17 cellular contexts compared by ENCODE assay signal in genomic region chr18:41972067-41973000, GRCh38. TPM values are rescaled to one million over a fixed set of nuclear protein-coding genes. Genes with fewer than 3 reads are reported as not detected.
DNase-seq lines count a peak whose midpoint lies in the region; ATAC-seq, FAIRE-seq and TF ChIP-seq lines count a peak whose summit lies in the region.
"Had no signal": no experiment of that assay in that cellular context is flagged by ENCODE, and none has a peak within 500 bp of the region (broad histone marks: within the 10 kb centered on the region; RNA-seq: fewer than 3 reads in every experiment).

No MANE protein-coding gene starts in this region.

- no peaks in the 10 kb centered on the region for H3K4me1 ChIP-seq in astrocyte (ENCODE audit: insufficient read depth, low read length)
- H3K4me1 ChIP-seq in left lung: peaks cover 0 to 4% of the 10 kb centered on the region in 2 donors
- peaks cover 2 to 14% of the 10 kb centered on the region in 2 donors for H3K4me1 ChIP-seq in gastrocnemius medialis
- peaks cover 0 to 30% (median 14%) of the 10 kb centered on the region in 4 donors for H3K4me1 ChIP-seq in stomach
- H3K4me1 ChIP-seq: colonic mucosa, parathyroid adenoma, SJCRH30 had no signal

- TF ChIP-seq CTCF in astrocyte (IDR thresholded peaks at IDR 0.05; ENCODE audit: insufficient read depth, low read depth, low read length): no peak
- TF ChIP-seq CTCF in natural killer cell (IDR thresholded peaks at IDR 0.05): no peak
- no peak for TF ChIP-seq CTCF in left lung (IDR thresholded peaks at IDR 0.05)
- no peak for TF ChIP-seq CTCF in gastrocnemius medialis (IDR thresholded peaks at IDR 0.05 in 4 of 5, conservative IDR thresholded peaks at IDR 0.05 in 1 of 5)
- TF ChIP-seq CTCF in stomach (IDR thresholded peaks at IDR 0.05): no peak

- H3K36me3 Mint-ChIP-seq in astrocyte (ENCODE audit: low read depth, unreplicated experiment) (peaks cover 4% of the 10 kb centered on the region), natural killer cell (no peaks in the 10 kb centered on the region)

- H3K27me3 ChIP-seq in astrocyte (ENCODE audit: insufficient read depth, low read length) (no peaks in the 10 kb centered on the region), left lung (no peaks in the 10 kb centered on the region), gastrocnemius medialis (no peaks in the 10 kb centered on the region), stomach (no peaks in the 10 kb centered on the region)
- H3K27me3 ChIP-seq: colonic mucosa, SJCRH30 had no signal

- intact Hi-C loops in natural killer cell (cut with micrococcal nuclease) (no loop called here), left lung (cut with DNase I) (no loop called here), gastrocnemius medialis (cut with DNase I; ENCODE audit: low total_unique reads) (no loop called here), stomach (cut with DNase I; ENCODE audit: low total_unique reads) (no loop called here)

- DNase-seq in astrocyte (ENCODE audit: low read depth) (peak; percentile 72), natural killer cell (no peak), left lung (no peak), gastrocnemius medialis (no peak), stomach (no peak)
- DNase-seq in activated T-cell treated with anti-CD3 and anti-CD28 coated beads, Interleukin-2, amount 50 U/mL, for 1 hour: no peak
- DNase-seq: activated CD8-positive, alpha-beta memory T cell treated with anti-CD3 and anti-CD28 coated beads, Interleukin-2, amount 50 U/mL, for 4 hours; activated naive CD8-positive, alpha-beta T cell treated with anti-CD3 and anti-CD28 coated beads, Interleukin-2, amount 10 ng/mL, durations not matched to agents 7 days and 5 days; colonic mucosa; NCI-H187 treated with DMSO at 0.1 percent for 48 hours; trophoblast cell had no signal

- peak; percentile 31 for ATAC-seq in GM18909 (IDR thresholded peaks at IDR 0.05; ENCODE audit: poor library complexity, unreplicated experiment)
- ATAC-seq in HG03354 (IDR thresholded peaks at IDR 0.05; ENCODE audit: poor library complexity, severe bottlenecking, unreplicated experiment): peak; percentile 37
- peak in 1 of 3 donors; percentile 43 for ATAC-seq in natural killer cell
- no peak for ATAC-seq in left lung
- no peak for ATAC-seq in gastrocnemius medialis
- ATAC-seq: WTC11 had no signal

- TF ChIP-seq POLR2A in gastrocnemius medialis (IDR thresholded peaks at IDR 0.05) (no peak), stomach (IDR thresholded peaks at IDR 0.05) (no peak)

- no peak overlapping the region for H3K27ac ChIP-seq in astrocyte (ENCODE audit: low read depth, low read length)
- no peak overlapping the region for H3K27ac ChIP-seq in left lung
- H3K27ac ChIP-seq in gastrocnemius medialis: no peak overlapping the region
- H3K27ac ChIP-seq in stomach: no peak overlapping the region
- H3K27ac ChIP-seq: colonic mucosa, parathyroid adenoma, SJCRH30 had no signal

- H3K9me3 Mint-ChIP-seq in astrocyte (ENCODE audit: unreplicated experiment) (no peaks in the 10 kb centered on the region), natural killer cell (no peaks in the 10 kb centered on the region)
- H3K9me3 Mint-ChIP-seq: activated naive CD8-positive, alpha-beta T cell treated with anti-CD3 and anti-CD28 coated beads, Interleukin-2, amount 10 ng/mL, durations not matched to agents 7 days and 5 days; memory B cell; WTC11 had no signal

- no peak overlapping the region for H3K9ac ChIP-seq in astrocyte (ENCODE audit: low read length)
- H3K9ac ChIP-seq: parathyroid adenoma had no signal

- no peaks in the 10 kb centered on the region for H3K27me3 Mint-ChIP-seq in astrocyte (ENCODE audit: low read depth, unreplicated experiment)
- H3K27me3 Mint-ChIP-seq in natural killer cell (ENCODE audit: low read depth in 2 of 2): no peaks in the 10 kb centered on the region
- H3K27me3 Mint-ChIP-seq: activated naive CD8-positive, alpha-beta T cell treated with anti-CD3 and anti-CD28 coated beads, Interleukin-2, amount 10 ng/mL, durations not matched to agents 7 days and 5 days; memory B cell had no signal

- no peak overlapping the region for H3K4me3 ChIP-seq in astrocyte (ENCODE audit: insufficient read depth, low read depth, low read length)
- H3K4me3 ChIP-seq in left lung: no peak overlapping the region
- no peak overlapping the region for H3K4me3 ChIP-seq in gastrocnemius medialis
- H3K4me3 ChIP-seq in stomach: no peak overlapping the region
- H3K4me3 ChIP-seq: colonic mucosa, SJCRH30 had no signal

- H3K4me1 Mint-ChIP-seq in astrocyte (ENCODE audit: low read depth, unreplicated experiment): peaks cover 29% of the 10 kb centered on the region
- peaks cover 35 to 47% of the 10 kb centered on the region in 2 donors for H3K4me1 Mint-ChIP-seq in natural killer cell
- H3K4me1 Mint-ChIP-seq: WTC11 had no signal

- H3K79me2 ChIP-seq in astrocyte (ENCODE audit: insufficient read depth, low read length): peaks cover 65% of the 10 kb centered on the region

- 64 to 85% (median 79%) methylated on average over 4 of the region's 4 CpGs for WGBS in stomach, 5 donors

- no peak overlapping the region for H2AFZ ChIP-seq in astrocyte (ENCODE audit: low read depth, low read length)
- H2AFZ ChIP-seq: parathyroid adenoma had no signal

- H3K4me2 ChIP-seq in astrocyte (ENCODE audit: low read length): no peak overlapping the region

- peaks cover 21% of the 10 kb centered on the region for H4K20me1 ChIP-seq in astrocyte (ENCODE audit: insufficient read depth, low read length)

- peaks cover 21% of the 10 kb centered on the region for H3K36me3 ChIP-seq in astrocyte (ENCODE audit: insufficient read depth, low read length)
- H3K36me3 ChIP-seq in left lung: peaks cover 0 to 40% of the 10 kb centered on the region in 2 donors
- peaks cover 0 to 6% of the 10 kb centered on the region in 2 donors for H3K36me3 ChIP-seq in gastrocnemius medialis
- peaks cover 0 to 61% (median 46%) of the 10 kb centered on the region in 4 donors for H3K36me3 ChIP-seq in stomach
- H3K36me3 ChIP-seq: colonic mucosa had no signal

- in situ Hi-C loops in gastrocnemius medialis (cut with MboI; ENCODE audit: low sequenced_read_pairs in 4 of 4): no loop called here

- FAIRE-seq in astrocyte (lab: Jason Lieb, UNC): no peak

- H3K9me3 ChIP-seq in astrocyte (ENCODE audit: insufficient read depth, low read depth, low read length): no peaks in the 10 kb centered on the region
- H3K9me3 ChIP-seq in left lung: no peaks in the 10 kb centered on the region
- no peaks in the 10 kb centered on the region for H3K9me3 ChIP-seq in gastrocnemius medialis
- H3K9me3 ChIP-seq in stomach: no peaks in the 10 kb centered on the region
- H3K9me3 ChIP-seq: colonic mucosa, SJCRH30 had no signal

- no peak overlapping the region for H3K27ac Mint-ChIP-seq in astrocyte (ENCODE audit: unreplicated experiment)
- H3K27ac Mint-ChIP-seq in natural killer cell: peak overlapping the region; percentile 50 to 54
- H3K27ac Mint-ChIP-seq: activated naive CD8-positive, alpha-beta T cell treated with anti-CD3 and anti-CD28 coated beads, Interleukin-2, amount 10 ng/mL, durations not matched to agents 7 days and 5 days; memory B cell; WTC11 had no signal

- peak overlapping the region; percentile 6 for H3K4me3 Mint-ChIP-seq in astrocyte (ENCODE audit: unreplicated experiment)
- H3K4me3 Mint-ChIP-seq in natural killer cell: peak overlapping the region; percentile 28
- H3K4me3 Mint-ChIP-seq: activated naive CD8-positive, alpha-beta T cell treated with anti-CD3 and anti-CD28 coated beads, Interleukin-2, amount 10 ng/mL, durations not matched to agents 7 days and 5 days; memory B cell; WTC11 had no signal

- TF ChIP-seq EP300 in stomach (IDR thresholded peaks at IDR 0.05): no peak

RNA-seq across cellular contexts. Expression of gene PIK3C3, which starts 17.3 kb away (rescaled TPM):
- 104 and 106 TPM in 2 replicates for total RNA-seq in astrocyte
- total RNA-seq in natural killer cell: 10 to 100 TPM; 49.6 to 85.4 (median 67.3) TPM
- total RNA-seq in left lung: 10 to 100 TPM; 40.3 to 47.1 TPM
- total RNA-seq in gastrocnemius medialis: 10 to 100 TPM; 21.7 to 38.6 (median 29.6) TPM
- 10 to 100 TPM; 22.2 to 99.5 (median 44.0) TPM for total RNA-seq in stomach
- 10 to 100 TPM; 19.7 to 38.5 (median 21.3) TPM for polyA plus RNA-seq in stomach

Comparison
In these comparisons a context has a peak if more than half of its experiments do, and no peak if none do; other contexts are left out.
1. ATAC-seq: peak in GM18909 (single experiment) and HG03354 (single experiment); none in left lung (single experiment) and gastrocnemius medialis (0 of 2).